Comparison of ENCODE assay signal across 8 cellular contexts in genomic region chr11:47249378-47249715, GRCh38. TPM values are rescaled to one million over a fixed set of nuclear protein-coding genes. Genes with fewer than 3 reads are reported as not detected.
DNase-seq lines count a peak whose midpoint lies in the region; ATAC-seq and TF ChIP-seq lines count a peak whose summit lies in the region.

No MANE protein-coding gene starts in this region.

- peak overlapping the region; percentile 98 for H3K4me3 Mint-ChIP-seq in activated B cell treated with CpG ODN at 0.5 μM for 24 hours

- intact Hi-C loops in activated B cell treated with CpG ODN at 0.5 μM for 24 hours (cut with micrococcal nuclease) = no loop called here
- intact Hi-C loops in right cardiac atrium (cut with DNase I) = no loop called here

- CTCF ChIA-PET in activated B cell treated with CpG ODN at 0.5 μM for 24 hours (lab: Charles Lee) = interaction anchor here (0.8 to 2.8 kb wide), 2 partner anchors 10 to 34 kb away, joined by 3 to 9 read pairs; partner anchors contain the start of gene DDB2

- no peaks in the 10 kb centered on the region for H3K9me3 Mint-ChIP-seq in activated B cell treated with CpG ODN at 0.5 μM for 24 hours

- no peak for DNase-seq in H7
- no peak for DNase-seq in activated B cell treated with CpG ODN at 0.5 μM for 24 hours
- no peak for DNase-seq in right cardiac atrium
- DNase-seq in NCI-H1105 (lab: John Stamatoyannopoulos, UW) = no peak
- no peak for DNase-seq in OCI-M2 (lab: John Stamatoyannopoulos, UW; ENCODE audit: unreplicated experiment)

- peaks cover 30% of the 10 kb centered on the region for H3K36me3 Mint-ChIP-seq in activated B cell treated with CpG ODN at 0.5 μM for 24 hours (ENCODE audit: low read depth)

- H3K27ac ChIP-seq in right cardiac atrium (ENCODE audit: low read length) (peak overlapping the region; percentile 94), skeletal muscle tissue (ENCODE audit: low read depth, low read length) (peak overlapping the region; percentile 89)

- peak overlapping the region; percentile 98 for H3K27ac Mint-ChIP-seq in activated B cell treated with CpG ODN at 0.5 μM for 24 hours

- no peaks in the 10 kb centered on the region for H3K27me3 Mint-ChIP-seq in activated B cell treated with CpG ODN at 0.5 μM for 24 hours

- H3K9me3 ChIP-seq in right cardiac atrium (ENCODE audit: control insufficient read depth, low read length) = no peaks in the 10 kb centered on the region
- H3K9me3 ChIP-seq in skeletal muscle tissue (ENCODE audit: control insufficient read depth in 3 of 3, low read length in 3 of 3) = no peaks in the 10 kb centered on the region

- H3K36me3 ChIP-seq in H7 (replicated peaks; ENCODE audit: control insufficient read depth, insufficient read depth, low read length) (peaks cover 8% of the 10 kb centered on the region), skeletal muscle tissue (ENCODE audit: control insufficient read depth in 3 of 3, insufficient read depth in 3 of 3, low read length in 3 of 3) (peaks cover 26 to 27% (median 27%) of the 10 kb centered on the region in 3 donors)

- ATAC-seq in activated B cell treated with CpG ODN at 0.5 μM for 24 hours (ENCODE audit: low read depth) (no peak), right cardiac atrium (no peak), HG02798 (IDR thresholded peaks at IDR 0.05; ENCODE audit: poor library complexity, unreplicated experiment) (no peak), GM18907 (IDR thresholded peaks at IDR 0.05; ENCODE audit: unreplicated experiment) (no peak)

- peaks cover 21% of the 10 kb centered on the region for H3K4me1 Mint-ChIP-seq in activated B cell treated with CpG ODN at 0.5 μM for 24 hours

- H3K27me3 ChIP-seq in H7 (ENCODE audit: control insufficient read depth, insufficient read depth, low read length) (no peaks in the 10 kb centered on the region), right cardiac atrium (ENCODE audit: control insufficient read depth, insufficient read depth) (no peaks in the 10 kb centered on the region), skeletal muscle tissue (ENCODE audit: control insufficient read depth in 3 of 3, insufficient read depth in 3 of 3, low read length in 3 of 3) (no peaks in the 10 kb centered on the region)

- peak overlapping the region; percentile 90 to 97 (median 93) for H3K9ac ChIP-seq in skeletal muscle tissue (ENCODE audit: low read depth in 1 of 3, low read length in 3 of 3)

- H3K4me1 ChIP-seq in right cardiac atrium (ENCODE audit: control insufficient read depth, insufficient read depth, low read length) = peaks cover 23% of the 10 kb centered on the region
- peaks cover 36 to 44% (median 37%) of the 10 kb centered on the region in 3 donors for H3K4me1 ChIP-seq in skeletal muscle tissue (ENCODE audit: control insufficient read depth in 3 of 3, insufficient read depth in 3 of 3, low read length in 3 of 3)

- H3K4me3 ChIP-seq in H7 (ENCODE audit: insufficient read depth, low read depth, low read length) = peak overlapping the region; percentile 88
- peak overlapping the region; percentile 79 for H3K4me3 ChIP-seq in right cardiac atrium (ENCODE audit: low read length)
- peak overlapping the region; percentile 92 to 100 (median 100) for H3K4me3 ChIP-seq in skeletal muscle tissue (ENCODE audit: low read length in 3 of 3)

- 62% methylated on average over 3 of the region's 3 CpGs for WGBS in right cardiac atrium

- POLR2A ChIA-PET in activated B cell treated with CpG ODN at 0.5 μM for 24 hours (lab: Charles Lee) = interaction anchor here (1.0 to 2.7 kb wide), 11 partner anchors 16 to 466 kb away, joined by 3 to 77 read pairs (median 6); partner anchors contain the start of genes AGBL2, CSTPP1, DDB2 and MADD

- no peak for TF ChIP-seq CTCF in activated B cell treated with CpG ODN at 0.5 μM for 24 hours (IDR thresholded peaks at IDR 0.05)

RNA-seq across cellular contexts. Expression of gene ACP2, which starts 0.7 kb away (rescaled TPM):
- total RNA-seq in H7 (2014; rRNA removed; shearing (Covaris generic)) = 24.2 and 25.5 TPM in 2 replicates
- total RNA-seq in activated B cell treated with CpG ODN at 0.5 μM for 24 hours (18.7 and 22.5 TPM in 2 replicates), right cardiac atrium (10 to 100 TPM; 21.7 to 25.9 (median 25.5) TPM), skeletal muscle tissue (11.5 TPM)
- 24.7 TPM for polyA plus RNA-seq in right cardiac atrium

RNA-seq across cellular contexts. Expression of gene NR1H3, which starts 8.4 kb away (rescaled TPM):
- 22.4 and 25.4 TPM in 2 replicates for total RNA-seq in H7 (2014; rRNA removed; shearing (Covaris generic))
- 3.9 and 4.9 TPM in 2 replicates for total RNA-seq in activated B cell treated with CpG ODN at 0.5 μM for 24 hours
- 10 to 100 TPM; 22.9 to 42.2 (median 34.2) TPM for total RNA-seq in right cardiac atrium
- polyA plus RNA-seq in right cardiac atrium = 29.5 TPM
- 23.5 TPM for total RNA-seq in skeletal muscle tissue

RNA-seq across cellular contexts. Expression of gene MADD, which starts 20.6 kb away (rescaled TPM):
- total RNA-seq in H7 (2014; rRNA removed; shearing (Covaris generic)) = 21.3 and 22.7 TPM in 2 replicates
- 60.9 and 86.9 TPM in 2 replicates for total RNA-seq in activated B cell treated with CpG ODN at 0.5 μM for 24 hours
- 10 to 100 TPM; 42.2 to 73.7 (median 54.7) TPM for total RNA-seq in right cardiac atrium
- polyA plus RNA-seq in right cardiac atrium = 27.9 TPM
- 15.7 TPM for total RNA-seq in skeletal muscle tissue

RNA-seq across cellular contexts. Expression of gene DDB2, which starts 34.6 kb away (rescaled TPM):
- total RNA-seq in H7 (2014; rRNA removed; shearing (Covaris generic)) = 13.9 and 23.7 TPM in 2 replicates
- total RNA-seq in activated B cell treated with CpG ODN at 0.5 μM for 24 hours = 95.1 and 98.0 TPM in 2 replicates
- 10 to 100 TPM in 3 of 4 donors, 1 to 10 TPM in 1; 9.2 to 12.4 (median 11.8) TPM for total RNA-seq in right cardiac atrium
- 10.5 TPM for polyA plus RNA-seq in right cardiac atrium
- total RNA-seq in skeletal muscle tissue = 7.8 TPM
